ENCODE assay signal across 4 cellular contexts in genomic region chr7:121059979-121060509, GRCh38.
DNase-seq lines count a peak whose midpoint lies in the region; ATAC-seq, FAIRE-seq and TF ChIP-seq lines count a peak whose summit lies in the region.
"Not testable (repeated sequence)": the region's sequence is repeated elsewhere in the genome, so short reads cannot be mapped to it uniquely, and the experiment has no call there.

No MANE protein-coding gene starts in this region.

- H3K27ac ChIP-seq in K562 (ENCODE audit: extremely low read depth, low read depth, low read length); HepG2 (ENCODE audit: extremely low read length, insufficient read depth, low read length): not testable (repeated sequence)
- H3K27ac ChIP-seq in gastrocnemius medialis: peak overlapping the region; percentile 5 to 86 (median 75)

- not testable (repeated sequence) for H3K9me1 ChIP-seq in K562 (ENCODE audit: control insufficient read depth, insufficient read depth, low read length)

- not testable (repeated sequence) for H3K9ac ChIP-seq in K562 (ENCODE audit: insufficient read depth in 1 of 2, low read depth in 2 of 2, low read length in 2 of 2); HepG2 (ENCODE audit: insufficient read depth, low read depth, low read length)

- not testable (repeated sequence) for BruUV-seq in K562 (replicated peaks; lab: Mats Ljungman, UMichigan); HepG2 (replicated peaks; lab: Mats Ljungman, UMichigan)

- H3K9me3 ChIP-seq in K562 (replicated peaks; ENCODE audit: control insufficient read depth, insufficient read depth, low read depth, low read length); HepG2 (ENCODE audit: low read length); gastrocnemius medialis: not testable (repeated sequence)

- WGBS in K562 (ENCODE audit: insufficient coverage, low coverage, missing lambda C conversion rate): 96% methylated on average over 26 of the region's 40 CpGs
- 100% methylated on average over 5 of the region's 40 CpGs for WGBS in HepG2 (ENCODE audit: low lambda C conversion rate)

- H3K79me2 ChIP-seq in K562 (ENCODE audit: control insufficient read depth, insufficient read depth, low read length): peaks cover 36% of the 10 kb centered on the region
- H3K79me2 ChIP-seq in HepG2 (ENCODE audit: insufficient read depth, low read length): not testable (repeated sequence)

- not testable (repeated sequence) for H2AFZ ChIP-seq in K562 (ENCODE audit: low read depth, low read length); HepG2 (ENCODE audit: low read length)

- POLR2A ChIA-PET in K562 (lab: Yijun Ruan, JAX); HepG2 (lab: Yijun Ruan, JAX): not testable (repeated sequence)

- peaks cover 16% of the 10 kb centered on the region for H3K4me1 Mint-ChIP-seq in chondrocyte (ENCODE audit: low read depth)

- not testable (repeated sequence) for H3K36me3 Mint-ChIP-seq in chondrocyte (ENCODE audit: low read depth)

- DNase-seq in K562 (ENCODE audit: extremely low read depth in 1 of 4, low spot score in 3 of 4); HepG2 (ENCODE audit: low spot score); gastrocnemius medialis: not testable (repeated sequence)
- DNase-seq in chondrocyte (ENCODE audit: low spot score): peak; percentile 54

- H3K27ac Mint-ChIP-seq in chondrocyte (ENCODE audit: unreplicated experiment): not testable (repeated sequence)

- not testable (repeated sequence) for H3K4me1 ChIP-seq in K562 (replicated peaks in 1 of 2; ENCODE audit: control insufficient read depth in 2 of 2, insufficient read depth in 2 of 2, low read length in 2 of 2); HepG2 (ENCODE audit: insufficient read depth, low read length)
- peaks cover 45 to 55% of the 10 kb centered on the region in 2 donors for H3K4me1 ChIP-seq in gastrocnemius medialis

- H3K4me2 ChIP-seq in K562 (ENCODE audit: insufficient read depth, low read length); HepG2 (ENCODE audit: low read depth, low read length): not testable (repeated sequence)

- TF ChIP-seq CTCF in K562 (IDR thresholded peaks at IDR 0.05 in 2 of 3, conservative IDR thresholded peaks at IDR 0.05 in 1 of 3; ENCODE audit: insufficient read depth in 2 of 3, low read depth in 1 of 3, low read length in 3 of 3); chondrocyte (IDR thresholded peaks at IDR 0.05); HepG2 (CRISPR knock-in tag; IDR thresholded peaks at IDR 0.05); gastrocnemius medialis (IDR thresholded peaks at IDR 0.05 in 4 of 5, conservative IDR thresholded peaks at IDR 0.05 in 1 of 5): not testable (repeated sequence)

- CTCF ChIA-PET in K562 (lab: Yijun Ruan, JAX; ENCODE audit: low intra/inter-chr PET ratio); HepG2 (lab: Yijun Ruan, JAX; ENCODE audit: low intra/inter-chr PET ratio, low total read pairs): not testable (repeated sequence)

- H3K36me3 ChIP-seq in K562 (ENCODE audit: control insufficient read depth, insufficient read depth, low read length) (peaks cover 74% of the 10 kb centered on the region), gastrocnemius medialis (peaks cover 0 to 10% of the 10 kb centered on the region in 2 donors)
- not testable (repeated sequence) for H3K36me3 ChIP-seq in HepG2 (replicated peaks in 1 of 2; ENCODE audit: control insufficient read depth in 1 of 2, insufficient read depth in 2 of 2, low read length in 2 of 2)

- H3K27me3 Mint-ChIP-seq in chondrocyte (ENCODE audit: low read depth): not testable (repeated sequence)

- not testable (repeated sequence) for H3K4me3 Mint-ChIP-seq in chondrocyte (ENCODE audit: unreplicated experiment)

- H3K4me3 ChIP-seq in K562; HepG2 (replicated peaks in 1 of 3; ENCODE audit: insufficient read depth in 1 of 3, low read depth in 2 of 3, low read length in 3 of 3); gastrocnemius medialis: not testable (repeated sequence)

- not testable (repeated sequence) for H4K20me1 ChIP-seq in K562 (replicated peaks; ENCODE audit: control insufficient read depth, insufficient read depth, low read length); HepG2 (ENCODE audit: insufficient read depth, low read length)

- TF ChIP-seq RAD21 in K562 (CRISPR knock-in tag; conservative IDR thresholded peaks at IDR 0.05 in 1 of 2, IDR thresholded peaks at IDR 0.05 in 1 of 2); HepG2 (CRISPR knock-in tag; IDR thresholded peaks at IDR 0.05): not testable (repeated sequence)

- not testable (repeated sequence) for TF ChIP-seq POLR2A in K562 (conservative IDR thresholded peaks at IDR 0.05); HepG2 (IDR thresholded peaks at IDR 0.05; ENCODE audit: insufficient read depth in 1 of 2, low read depth in 2 of 2, low read length in 2 of 2); gastrocnemius medialis (IDR thresholded peaks at IDR 0.05)

- FAIRE-seq in K562 (lab: Jason Lieb, UNC); HepG2 (lab: Jason Lieb, UNC): not testable (repeated sequence)

- TF ChIP-seq EP300 in K562 (IDR thresholded peaks at IDR 0.05; ENCODE audit: low read length); HepG2 (IDR thresholded peaks at IDR 0.05; ENCODE audit: low read depth in 2 of 2, low read length in 2 of 2); HepG2 (CRISPR knock-in tag; IDR thresholded peaks at IDR 0.05; ENCODE audit: borderline replicate concordance): not testable (repeated sequence)

- ATAC-seq in K562, HepG2, gastrocnemius medialis: not testable (repeated sequence)

- intact Hi-C loops in K562 (cut with micrococcal nuclease); HepG2 (cut with micrococcal nuclease; ENCODE audit: unreplicated experiment); gastrocnemius medialis (cut with DNase I; ENCODE audit: low total_unique reads): not testable (repeated sequence)

- in situ Hi-C loops in K562 (cut with MboI); HepG2 (cut with HindIII; ENCODE audit: extremely low pct_ligation_motif_present, low pct_unique_long_range_greater_than_20kb); gastrocnemius medialis (cut with MboI; ENCODE audit: low sequenced_read_pairs in 4 of 4): not testable (repeated sequence)

- not testable (repeated sequence) for H3K9me3 Mint-ChIP-seq in chondrocyte (ENCODE audit: low read depth)

- H3K27me3 ChIP-seq in K562 (ENCODE audit: control insufficient read depth in 2 of 2, insufficient read depth in 2 of 2, low read length in 2 of 2); HepG2 (ENCODE audit: control insufficient read depth in 1 of 2, insufficient read depth in 2 of 2, low read length in 2 of 2); gastrocnemius medialis: not testable (repeated sequence)

TF ChIP-seq in K562, 482 proteins besides CTCF, POLR2A, EP300 and RAD21 (continues in another document):
- TF ChIP-seq TGIF2 (CRISPR knock-in tag; IDR thresholded peaks at IDR 0.05): peak; percentile 34; the same call in 1 of the 2 replicates
- peak; percentile 9; the same call in 1 of the 2 replicates for TF ChIP-seq ZBTB33 (CRISPR knock-in tag; IDR thresholded peaks at IDR 0.05)
- peak; percentile 52 for TF ChIP-seq POLR2G (IDR thresholded peaks at IDR 0.05; ENCODE audit: low read depth, low read length)
- peak; percentile 35 for TF ChIP-seq RBM22 (IDR thresholded peaks at IDR 0.05; ENCODE audit: low read depth, low read length, poor library complexity, severe bottlenecking)

TF ChIP-seq in HepG2, 621 proteins besides CTCF, POLR2A, EP300 and RAD21:
- 0 out of 2 replicates have a peak, but pooled peaks have one; percentile 2 for TF ChIP-seq NFYB (CRISPR knock-in tag; IDR thresholded peaks at IDR 0.05)
